Comparison of ENCODE assay signal across 8 cellular contexts in genomic region chr6:160767019-160767646, GRCh38.
A peak's percentile ranks its signal among the peaks of the same experiment; 100 is the strongest.
DNase-seq lines count a peak whose midpoint lies in the region; ATAC-seq and TF ChIP-seq lines count a peak whose summit lies in the region.

No MANE protein-coding gene starts in this region.

- H3K4me2 ChIP-seq in hepatocyte: peak overlapping the region; percentile 85

- H3K27ac Mint-ChIP-seq in CD4-positive, CD25-positive, alpha-beta regulatory T cell: peak overlapping the region in 1 of 3 donors; percentile 40

- H3K4me3 ChIP-seq in CD4-positive, CD25-positive, alpha-beta regulatory T cell (ENCODE audit: low read depth, low read length): no peak overlapping the region
- H3K4me3 ChIP-seq in hepatocyte: peak overlapping the region; percentile 30

- H3K9me2 ChIP-seq in hepatocyte (replicated peaks; ENCODE audit: insufficient read depth): no peaks in the 10 kb centered on the region

- DNase-seq in CD4-positive, CD25-positive, alpha-beta regulatory T cell: peak in 2 of 3 donors; percentile 30 to 46
- DNase-seq in SK-N-DZ (ENCODE audit: low spot score) (peak; percentile 57), amygdala (lab: John Stamatoyannopoulos, UW) (peak in 53 of 56 donors; percentile 3 to 76 (median 41)), hepatocyte (ENCODE audit: low spot score) (peak; percentile 90), putamen (ENCODE audit: low spot score) (peak; percentile 52), SHP77 treated with DMSO at 0.1 percent for 48 hours (lab: John Stamatoyannopoulos, UW) (no peak)

- H2AFZ ChIP-seq in hepatocyte: peak overlapping the region; percentile 57

- peak; percentile 96 for TF ChIP-seq CTCF in hepatocyte (IDR thresholded peaks at IDR 0.05; ENCODE audit: poor library complexity)

- under 1% methylated on average over 34 of the region's 54 CpGs for WGBS in hepatocyte (ENCODE audit: low lambda C conversion rate, missing lambda C conversion rate)

- H3K36me3 Mint-ChIP-seq in CD4-positive, CD25-positive, alpha-beta regulatory T cell: no peaks in the 10 kb centered on the region

- no peaks in the 10 kb centered on the region for H3K36me3 ChIP-seq in CD4-positive, CD25-positive, alpha-beta regulatory T cell (ENCODE audit: control insufficient read depth, insufficient read depth, low read length)
- H3K36me3 ChIP-seq in hepatocyte (replicated peaks; ENCODE audit: insufficient read depth, low read depth): no peaks in the 10 kb centered on the region

- no peaks in the 10 kb centered on the region for H4K20me1 ChIP-seq in hepatocyte (ENCODE audit: insufficient read depth, poor library complexity, severe bottlenecking)

- ATAC-seq in CD4-positive, CD25-positive, alpha-beta regulatory T cell (ENCODE audit: low read depth in 2 of 2): peak in 1 of 2 donors; percentile 47
- peak; percentile 98 for ATAC-seq in GM19468 (IDR thresholded peaks at IDR 0.05; ENCODE audit: extremely low read depth, unreplicated experiment)
- peak; percentile 85 for ATAC-seq in HG03571 (IDR thresholded peaks at IDR 0.05; ENCODE audit: unreplicated experiment)

- peaks cover 0 to 3% of the 10 kb centered on the region in 2 experiments for H3K9me3 ChIP-seq in CD4-positive, CD25-positive, alpha-beta regulatory T cell (ENCODE audit: control insufficient read depth in 2 of 2, low read length in 2 of 2)
- H3K9me3 ChIP-seq in hepatocyte (ENCODE audit: low read depth): no peaks in the 10 kb centered on the region

- no peaks in the 10 kb centered on the region for H3K79me2 ChIP-seq in hepatocyte

- peaks cover 29% of the 10 kb centered on the region for H3K27me3 Mint-ChIP-seq in CD4-positive, CD25-positive, alpha-beta regulatory T cell

- H3K9me3 Mint-ChIP-seq in CD4-positive, CD25-positive, alpha-beta regulatory T cell: peaks cover 0 to 7% (median 3%) of the 10 kb centered on the region in 7 donors

- H3K27me3 ChIP-seq in CD4-positive, CD25-positive, alpha-beta regulatory T cell (ENCODE audit: control insufficient read depth, insufficient read depth, low read length): peaks cover 10% of the 10 kb centered on the region
- H3K27me3 ChIP-seq in hepatocyte: no peaks in the 10 kb centered on the region

- no peak overlapping the region for H3K27ac ChIP-seq in CD4-positive, CD25-positive, alpha-beta regulatory T cell (ENCODE audit: insufficient read depth, low read length, poor library complexity, severe bottlenecking)
- H3K27ac ChIP-seq in hepatocyte: no peak overlapping the region

- peaks cover 5% of the 10 kb centered on the region for H3K4me1 ChIP-seq in CD4-positive, CD25-positive, alpha-beta regulatory T cell (ENCODE audit: control insufficient read depth, insufficient read depth, low read length, poor library complexity, severe bottlenecking)
- no peaks in the 10 kb centered on the region for H3K4me1 ChIP-seq in hepatocyte (ENCODE audit: insufficient read depth)

- H3K4me1 Mint-ChIP-seq in CD4-positive, CD25-positive, alpha-beta regulatory T cell: peaks cover 0 to 11% (median 1%) of the 10 kb centered on the region in 4 donors

- H3K4me3 Mint-ChIP-seq in CD4-positive, CD25-positive, alpha-beta regulatory T cell: peak overlapping the region in 2 of 4 donors; percentile 74 to 77
